ENCODE assay signal across 20 cellular contexts in the genomic region with DNA sequence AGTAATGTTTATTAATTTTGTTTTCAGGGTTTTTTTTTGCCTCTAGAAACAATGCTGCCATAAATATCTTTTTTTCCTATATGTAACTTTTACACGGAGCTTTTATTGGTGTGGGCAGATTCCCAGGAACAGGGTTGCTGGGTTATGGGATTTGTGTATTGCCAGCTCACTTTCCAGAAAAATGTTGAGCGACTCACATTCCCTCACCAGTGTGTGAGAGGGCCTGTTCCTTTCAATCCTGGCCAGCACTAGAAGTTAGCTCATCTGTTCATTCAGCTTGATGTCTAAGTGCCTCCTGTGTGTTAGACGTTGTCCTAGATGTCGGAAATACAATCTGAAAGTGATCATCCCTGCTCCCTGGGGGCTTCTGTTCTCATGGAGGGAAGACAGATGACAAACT. TPM values are rescaled to one million over a fixed set of nuclear protein-coding genes. Genes with fewer than 3 reads are reported as not detected.
"Had no signal": no experiment of that assay in that cellular context is flagged by ENCODE, and none has a peak within 500 bp of the region (broad histone marks: within the 10 kb centered on the region; RNA-seq: fewer than 3 reads in every experiment).

No MANE protein-coding gene starts in this region.

- H3K27ac ChIP-seq: left ventricle myocardium inferior, ovary, sigmoid colon, tibial artery had no signal

- H3K9me2 ChIP-seq: SK-N-SH had no signal

- DNase-seq: activated CD4-positive, alpha-beta memory T cell treated with anti-CD3 and anti-CD28 coated beads, Interleukin-2, amount 10 ng/mL, durations not matched to agents 7 days and 5 days; activated CD4-positive, alpha-beta T cell treated with anti-CD3 and anti-CD28 coated beads for 36 hours; activated effector memory CD4-positive, alpha-beta T cell treated with Interleukin-2 at 50 U/mL for 16 hours; activated T-cell treated with anti-CD3 and anti-CD28 coated beads, Interleukin-2, amount 50 U/mL, for 4 hours; amniotic stem cell; endodermal cell; erythroblast; hippocampal formation; kidney; left ventricle myocardium inferior; ovary; sigmoid colon; SK-N-SH; stimulated activated naive B cell treated with anti-CD40 and anti-IgM and Interleukin-4, amounts not matched to agents 10 μg/mL and 1 μg/mL and 100 μg/mL, for 72 hours; T-helper 1 cell; T1000; tibial artery had no signal

- H3K27me3 ChIP-seq: ovary, sigmoid colon, tibial artery had no signal

- H3K4me3 ChIP-seq: left ventricle myocardium inferior, ovary, sigmoid colon, tibial artery had no signal

- H3K4me2 ChIP-seq: SK-N-SH had no signal

- ATAC-seq: activated CD4-positive, alpha-beta T cell treated with anti-CD3 and anti-CD28 coated beads for 36 hours; activated T-cell treated with anti-CD3 and anti-CD28 coated beads, Interleukin-2, amount 50 U/mL, for 4 hours; stimulated activated naive B cell treated with anti-CD40 and anti-IgM and Interleukin-4, amounts not matched to agents 10 μg/mL and 1 μg/mL and 100 μg/mL, for 72 hours had no signal

- H3K36me3 ChIP-seq: ovary had no signal

- H3K9ac ChIP-seq: SK-N-SH had no signal

- FAIRE-seq: kidney, urothelium cell line had no signal

RNA-seq across cellular contexts. Expression of gene SMIM17, which starts 45.3 kb away (rescaled TPM):
- total RNA-seq: activated CD4-positive, alpha-beta T cell treated with anti-CD3 and anti-CD28 coated beads for 36 hours; activated T-cell treated with anti-CD3 and anti-CD28 coated beads, Interleukin-2, amount 50 U/mL, for 4 hours; bronchial epithelial cell; left ventricle myocardium inferior; subcutaneous adipose tissue had no signal
